Comparison of ENCODE assay signal across 10 cellular contexts in the genomic region with DNA sequence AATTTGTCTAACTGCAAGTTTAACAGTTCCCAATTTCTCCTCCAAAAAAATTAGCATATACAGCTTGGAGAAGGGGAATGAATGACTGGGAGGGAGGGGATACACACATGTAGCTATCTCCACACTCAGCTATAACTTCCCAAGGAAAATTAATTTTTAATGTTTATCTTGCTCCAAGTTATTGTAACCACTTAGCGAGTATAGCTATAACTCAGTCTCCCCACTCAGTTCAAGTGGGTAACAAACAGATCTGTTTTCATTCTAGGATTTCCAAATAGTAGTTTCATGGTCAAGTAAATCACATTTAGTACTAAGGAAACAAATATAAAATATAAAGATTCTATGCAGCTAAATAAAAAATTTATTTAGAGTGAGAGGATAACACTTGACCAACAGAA. TPM values are rescaled to one million over a fixed set of nuclear protein-coding genes. Genes with fewer than 3 reads are reported as not detected.
DNase-seq lines count a peak whose midpoint lies in the region; ATAC-seq, FAIRE-seq and TF ChIP-seq lines count a peak whose summit lies in the region.
"Had no signal": no experiment of that assay in that cellular context is flagged by ENCODE, and none has a peak within 500 bp of the region (broad histone marks: within the 10 kb centered on the region; RNA-seq: fewer than 3 reads in every experiment).

No MANE protein-coding gene starts in this region.

- H3K9me3 Mint-ChIP-seq in progenitor cell of endocrine pancreas (ENCODE audit: low read depth) = no peaks in the 10 kb centered on the region
- H3K9me3 Mint-ChIP-seq: central memory CD8-positive, alpha-beta T cell had no signal

- TF ChIP-seq POLR2A in K562 (conservative IDR thresholded peaks at IDR 0.05) = no peak

- no peaks in the 10 kb centered on the region for H3K36me3 Mint-ChIP-seq in progenitor cell of endocrine pancreas (ENCODE audit: insufficient read depth)

- DNase-seq in BE2C (no peak), K562 (ENCODE audit: extremely low read depth in 1 of 4, low spot score in 3 of 4) (no peak), progenitor cell of endocrine pancreas (ENCODE audit: low spot score, unreplicated experiment) (no peak), HCEC 1CT (no peak)
- no peak for DNase-seq in activated T-cell treated with anti-CD3 and anti-CD28 coated beads, Interleukin-2, amount 50 U/mL, for 1 hour
- DNase-seq: naive B cell had no signal

- peak overlapping the region; percentile 92; the same call in 1 of the 2 replicates for H2AFZ ChIP-seq in K562 (ENCODE audit: low read depth, low read length)

- TF ChIP-seq CTCF in BE2C (IDR thresholded peaks at IDR 0.05; ENCODE audit: low read depth, low read length) = no peak
- TF ChIP-seq CTCF in HEK293 (tag by site-specific recombination; IDR thresholded peaks at IDR 0.05) = no peak
- TF ChIP-seq CTCF in K562 (IDR thresholded peaks at IDR 0.05 in 2 of 3, conservative IDR thresholded peaks at IDR 0.05 in 1 of 3; ENCODE audit: insufficient read depth in 2 of 3, low read depth in 1 of 3, low read length in 3 of 3) = no peak
- no peak for TF ChIP-seq CTCF in progenitor cell of endocrine pancreas (IDR thresholded peaks at IDR 0.05; ENCODE audit: unreplicated experiment)

- peaks cover 7% of the 10 kb centered on the region; the same call in 2 of the 3 replicates for H3K79me2 ChIP-seq in K562 (ENCODE audit: control insufficient read depth, insufficient read depth, low read length)

- peaks cover 44% of the 10 kb centered on the region for H3K27me3 Mint-ChIP-seq in progenitor cell of endocrine pancreas
- H3K27me3 Mint-ChIP-seq: central memory CD8-positive, alpha-beta T cell had no signal

- peaks cover 15% of the 10 kb centered on the region for H3K4me1 Mint-ChIP-seq in progenitor cell of endocrine pancreas (ENCODE audit: low read depth)

- BruUV-seq in K562 (replicated peaks; lab: Mats Ljungman, UMichigan) = no TSS peak

- no peak for FAIRE-seq in K562 (lab: Jason Lieb, UNC)

- POLR2A ChIA-PET in HEK293 (lab: Yijun Ruan, JAX) = interaction anchor here (1.1 to 1.2 kb wide), 3 partner anchors 9 to 30 kb away, joined by 3 to 8 read pairs (median 5); a partner anchor contains a TSS
- POLR2A ChIA-PET in K562 (lab: Yijun Ruan, JAX) = interaction anchor here (0.7 kb wide), 1 partner anchor 83 kb away, joined by 5 read pairs; no protein-coding TSS in a partner anchor

- peak overlapping the region in 1 of 2 experiments; percentile 88; a peak in 1 of 4 replicates for H3K9ac ChIP-seq in K562 (ENCODE audit: insufficient read depth in 1 of 2, low read depth in 2 of 2, low read length in 2 of 2)

- H3K36me3 ChIP-seq in BE2C (no peaks in the 10 kb centered on the region), HEK293 (ENCODE audit: control insufficient read depth in 2 of 2, insufficient read depth in 1 of 2, low read length in 2 of 2) (no peaks in the 10 kb centered on the region), K562 (ENCODE audit: control insufficient read depth, insufficient read depth, low read length) (no peaks in the 10 kb centered on the region)

- H3K4me1 ChIP-seq in BE2C (peaks cover 4% of the 10 kb centered on the region; the same call in 1 of the 2 replicates), HEK293 (ENCODE audit: control insufficient read depth, insufficient read depth, low read length) (peaks cover 19% of the 10 kb centered on the region), K562 (replicated peaks in 1 of 2; ENCODE audit: control insufficient read depth in 2 of 2, insufficient read depth in 2 of 2, low read length in 2 of 2) (peaks cover 4 to 6% of the 10 kb centered on the region in 2 experiments; a peak in 4 of 5 replicates)

- intact Hi-C loops in K562 (cut with micrococcal nuclease) = no loop called here

- H3K27ac ChIP-seq in HEK293 (ENCODE audit: extremely low read depth, low read depth, low read length) = no peak overlapping the region
- peak overlapping the region; percentile 95; the same call in 2 of the 3 replicates for H3K27ac ChIP-seq in K562 (ENCODE audit: extremely low read depth, low read depth, low read length)

- in situ Hi-C loops in K562 (cut with MboI) = no loop called here

- H3K9me3 ChIP-seq in BE2C (no peaks in the 10 kb centered on the region), HEK293 (ENCODE audit: control insufficient read depth, insufficient read depth, low read depth, low read length) (no peaks in the 10 kb centered on the region), K562 (replicated peaks; ENCODE audit: control insufficient read depth, insufficient read depth, low read depth, low read length) (no peaks in the 10 kb centered on the region)

- H3K4me3 Mint-ChIP-seq in progenitor cell of endocrine pancreas (ENCODE audit: low read depth) = peak overlapping the region; percentile 76

- WGBS in K562 (ENCODE audit: insufficient coverage, low coverage, missing lambda C conversion rate) = 44% methylated on average over 1 of the region's 1 CpG

- CTCF ChIA-PET in HEK293 (lab: Yijun Ruan, JAX) (interaction anchor here (0.5 to 3.8 kb wide), 11 partner anchors 14 to 1142 kb away, joined by 3 to 27 read pairs (median 4); no protein-coding TSS in a partner anchor), K562 (lab: Yijun Ruan, JAX; ENCODE audit: low intra/inter-chr PET ratio) (no interaction called here)

- ATAC-seq in K562 (no peak), HG02759 (IDR thresholded peaks at IDR 0.05; ENCODE audit: unreplicated experiment) (no peak)
- ATAC-seq: activated CD4-positive, CD25-positive, alpha-beta regulatory T cell treated with anti-CD3 and anti-CD28 coated beads, Interleukin-2, amount 50 U/mL, for 24 hours had no signal

- H4K20me1 ChIP-seq in K562 (replicated peaks; ENCODE audit: control insufficient read depth, insufficient read depth, low read length) = no peaks in the 10 kb centered on the region

- H3K27ac Mint-ChIP-seq in progenitor cell of endocrine pancreas = no peak overlapping the region
- H3K27ac Mint-ChIP-seq: naive B cell had no signal

- TF ChIP-seq EP300 in K562 (IDR thresholded peaks at IDR 0.05; ENCODE audit: low read length) = no peak

- TF ChIP-seq RAD21 in K562 (CRISPR knock-in tag; conservative IDR thresholded peaks at IDR 0.05 in 1 of 2, IDR thresholded peaks at IDR 0.05 in 1 of 2) = no peak

- H3K4me3 ChIP-seq in BE2C (ENCODE audit: low read depth, low read length) (peak overlapping the region; percentile 78), HEK293 (ENCODE audit: low read depth, low read length) (no peak overlapping the region), K562 (no peak overlapping the region)

- H3K27me3 ChIP-seq in BE2C = no peaks in the 10 kb centered on the region
- no peaks in the 10 kb centered on the region for H3K27me3 ChIP-seq in K562 (ENCODE audit: control insufficient read depth in 2 of 2, insufficient read depth in 2 of 2, low read length in 2 of 2)

- H3K4me2 ChIP-seq in K562 (ENCODE audit: insufficient read depth, low read length) = peak overlapping the region; percentile 36; the same call in 1 of the 2 replicates

- H3K9me1 ChIP-seq in K562 (ENCODE audit: control insufficient read depth, insufficient read depth, low read length) = no peaks in the 10 kb centered on the region

TF ChIP-seq in HEK293, 187 proteins besides CTCF, POLR2A, EP300 and RAD21 (continues in another document):
- no peak for TF ChIP-seq ZNF549 (tag by site-specific recombination; IDR thresholded peaks at IDR 0.05)
- TF ChIP-seq OSR2 (tag by site-specific recombination; IDR thresholded peaks at IDR 0.05) = peak; percentile 22; the same call in 1 of the 2 replicates

TF ChIP-seq in K562, 482 proteins besides CTCF, POLR2A, EP300 and RAD21 (continues in another document):
- TF ChIP-seq SMARCA4 (IDR thresholded peaks at IDR 0.05) (no peak), NBN (IDR thresholded peaks at IDR 0.05; ENCODE audit: low read depth) (no peak), GTF2F1 (IDR thresholded peaks at IDR 0.05; ENCODE audit: low read depth, low read length) (no peak)

RNA-seq across cellular contexts. Expression of a gene that starts 10.0 kb away (rescaled TPM):
- polyA plus RNA-seq in BE2C (2012; ENCODE audit: insufficient read depth, insufficient read length, low read depth) = 9.2 TPM
- total RNA-seq in K562 (2011; cell fraction: chromatin; rRNA removed; ENCODE audit: low replicate concordance) = 6.9 and 16.5 TPM in 2 replicates
- total RNA-seq in K562 (2011; cell fraction: nucleolus; rRNA removed) = 1.5 and 1.7 TPM in 2 replicates
- 7.2 and 8.9 TPM in 2 replicates for total RNA-seq in K562 (2011; cell fraction: nucleoplasm; rRNA removed)
- 1.7 and 2.2 TPM in 2 replicates for total RNA-seq in K562 (2014; rRNA removed)
- 2.7 and 3.1 TPM in 2 replicates for total RNA-seq in K562 (2014; rRNA removed; fragmentation: Illumina TruSeq; extraction: Trizol)
- 3.3 TPM in 2 replicates for total RNA-seq in K562 (2015; rRNA removed; fragmentation: Illumina TruSeq; extraction: Trizol)
- total RNA-seq in K562 (2021) = 3.0 and 3.4 TPM in 2 replicates
- 1.2 TPM in 2 replicates for polyA plus RNA-seq in K562 (2011; rRNA removed)
- 0.49 and 0.81 TPM in 2 replicates for polyA plus RNA-seq in K562 (2011; cell fraction: cytosol; rRNA removed)
- polyA plus RNA-seq in K562 (2011; cell fraction: nucleus; rRNA removed) = 4.0 and 6.3 TPM in 2 replicates
- polyA plus RNA-seq in K562 (2012) = 0.96 and 1.3 TPM in 2 replicates
- polyA plus RNA-seq in K562 (2014; fragmentation: Illumina TruSeq; extraction: Trizol) = 1.7 and 1.9 TPM in 2 replicates
- 1 to 10 TPM; 1.2 to 1.9 TPM for polyA plus RNA-seq in K562 (2014; fragmentation: Nextera tagmentation; extraction: Ambion mirVana)
- 0.32 and 1.4 TPM in 2 replicates for polyA plus RNA-seq in K562 (2014; rRNA removed)
- 7.6 and 15.9 TPM in 2 replicates for polyA minus RNA-seq in K562 (2011; rRNA and poly(A)+ RNA removed)
- 1.2 and 2.5 TPM in 2 replicates for polyA minus RNA-seq in K562 (2011; cell fraction: cytosol; rRNA and poly(A)+ RNA removed)
- polyA minus RNA-seq in K562 (2011; cell fraction: nucleus; rRNA and poly(A)+ RNA removed) = 5.1 and 15.2 TPM in 2 replicates
- total RNA-seq in progenitor cell of endocrine pancreas = 15.3 and 15.5 TPM in 2 replicates
